In genomic region chr12:113467154-113467513, GRCh38 we compare ENCODE assay signal across 10 cellular contexts. TPM values are rescaled to one million over a fixed set of nuclear protein-coding genes. Genes with fewer than 3 reads are reported as not detected.
A peak's percentile ranks its signal among the peaks of the same experiment; 100 is the strongest.
DNase-seq lines count a peak whose midpoint lies in the region; ATAC-seq, FAIRE-seq and TF ChIP-seq lines count a peak whose summit lies in the region.
"Had no signal": no experiment of that assay in that cellular context is flagged by ENCODE, and none has a peak within 500 bp of the region (broad histone marks: within the 10 kb centered on the region; RNA-seq: fewer than 3 reads in every experiment).

No MANE protein-coding gene starts in this region.

- no peak for DNase-seq in AG09309 (ENCODE audit: low read depth)
- DNase-seq in ecto neural progenitor cell (ENCODE audit: low spot score) = peak; percentile 68
- DNase-seq in naive B cell = no peak
- no peak for DNase-seq in H54 (ENCODE audit: insufficient read length, low spot score)
- DNase-seq in medulla oblongata (ENCODE audit: extremely low spot score) = no peak
- DNase-seq in H4 (ENCODE audit: low spot score) = no peak
- DNase-seq: NCI-H187 had no signal

- no peak for FAIRE-seq in H54 (lab: Jason Lieb, UNC)
- FAIRE-seq: endometrium had no signal

- no peak for TF ChIP-seq CTCF in AG09309 (IDR thresholded peaks at IDR 0.05; ENCODE audit: control insufficient read depth, insufficient read depth, low read depth, low read length, missing control alignments)
- no peak for TF ChIP-seq CTCF in HEK293 (tag by site-specific recombination; IDR thresholded peaks at IDR 0.05)

- H3K4me1 Mint-ChIP-seq in naive B cell = peaks cover 28 to 39% (median 36%) of the 10 kb centered on the region in 3 donors

- H3K27ac ChIP-seq in HEK293 (ENCODE audit: extremely low read depth, low read depth, low read length) = no peak overlapping the region

- no peaks in the 10 kb centered on the region for H3K4me1 ChIP-seq in HEK293 (ENCODE audit: control insufficient read depth, insufficient read depth, low read length)

- no peak for TF ChIP-seq POLR2A in H54 (IDR thresholded peaks at IDR 0.05; ENCODE audit: low read depth, low read length)

- peaks cover 9 to 17% of the 10 kb centered on the region in 2 donors for H3K36me3 Mint-ChIP-seq in naive B cell

- peaks cover 54 to 86% (median 71%) of the 10 kb centered on the region in 3 donors for H3K27me3 Mint-ChIP-seq in naive B cell

- H3K4me3 Mint-ChIP-seq in naive B cell = peak overlapping the region; percentile 37 to 83 (median 77)

- POLR2A ChIA-PET in HEK293 (lab: Yijun Ruan, JAX) = no interaction called here

- no peaks in the 10 kb centered on the region for H3K9me3 ChIP-seq in HEK293 (ENCODE audit: control insufficient read depth, insufficient read depth, low read depth, low read length)

- ATAC-seq in naive B cell (ENCODE audit: low read depth in 2 of 2) (no peak), HG02870 (IDR thresholded peaks at IDR 0.05; ENCODE audit: unreplicated experiment) (no peak)

- no peaks in the 10 kb centered on the region for H3K36me3 ChIP-seq in HEK293 (ENCODE audit: control insufficient read depth in 2 of 2, insufficient read depth in 1 of 2, low read length in 2 of 2)

- H3K9me3 Mint-ChIP-seq in naive B cell = peaks cover 0 to 9% (median 3%) of the 10 kb centered on the region in 7 donors

- CTCF ChIA-PET in HEK293 (lab: Yijun Ruan, JAX) = no interaction called here

- H3K4me3 ChIP-seq in AG09309 (ENCODE audit: control insufficient read depth, low read depth, low read length) (peak overlapping the region; percentile 38), HEK293 (ENCODE audit: low read depth, low read length) (no peak overlapping the region)

- no peak overlapping the region for H3K27ac Mint-ChIP-seq in naive B cell

TF ChIP-seq in HEK293, 187 proteins besides CTCF, POLR2A, EP300 and RAD21:
- peak; percentile 68 for TF ChIP-seq ZNF335 (tag by site-specific recombination; conservative IDR thresholded peaks at IDR 0.05)
- TF ChIP-seq ZNF394 (tag by site-specific recombination; IDR thresholded peaks at IDR 0.05; ENCODE audit: borderline replicate concordance) = no peak
- no peak for TF ChIP-seq HOXD13 (CRISPR knock-in tag; IDR thresholded peaks at IDR 0.05; ENCODE audit: borderline replicate concordance)
- TF ChIP-seq, protein P1, sequence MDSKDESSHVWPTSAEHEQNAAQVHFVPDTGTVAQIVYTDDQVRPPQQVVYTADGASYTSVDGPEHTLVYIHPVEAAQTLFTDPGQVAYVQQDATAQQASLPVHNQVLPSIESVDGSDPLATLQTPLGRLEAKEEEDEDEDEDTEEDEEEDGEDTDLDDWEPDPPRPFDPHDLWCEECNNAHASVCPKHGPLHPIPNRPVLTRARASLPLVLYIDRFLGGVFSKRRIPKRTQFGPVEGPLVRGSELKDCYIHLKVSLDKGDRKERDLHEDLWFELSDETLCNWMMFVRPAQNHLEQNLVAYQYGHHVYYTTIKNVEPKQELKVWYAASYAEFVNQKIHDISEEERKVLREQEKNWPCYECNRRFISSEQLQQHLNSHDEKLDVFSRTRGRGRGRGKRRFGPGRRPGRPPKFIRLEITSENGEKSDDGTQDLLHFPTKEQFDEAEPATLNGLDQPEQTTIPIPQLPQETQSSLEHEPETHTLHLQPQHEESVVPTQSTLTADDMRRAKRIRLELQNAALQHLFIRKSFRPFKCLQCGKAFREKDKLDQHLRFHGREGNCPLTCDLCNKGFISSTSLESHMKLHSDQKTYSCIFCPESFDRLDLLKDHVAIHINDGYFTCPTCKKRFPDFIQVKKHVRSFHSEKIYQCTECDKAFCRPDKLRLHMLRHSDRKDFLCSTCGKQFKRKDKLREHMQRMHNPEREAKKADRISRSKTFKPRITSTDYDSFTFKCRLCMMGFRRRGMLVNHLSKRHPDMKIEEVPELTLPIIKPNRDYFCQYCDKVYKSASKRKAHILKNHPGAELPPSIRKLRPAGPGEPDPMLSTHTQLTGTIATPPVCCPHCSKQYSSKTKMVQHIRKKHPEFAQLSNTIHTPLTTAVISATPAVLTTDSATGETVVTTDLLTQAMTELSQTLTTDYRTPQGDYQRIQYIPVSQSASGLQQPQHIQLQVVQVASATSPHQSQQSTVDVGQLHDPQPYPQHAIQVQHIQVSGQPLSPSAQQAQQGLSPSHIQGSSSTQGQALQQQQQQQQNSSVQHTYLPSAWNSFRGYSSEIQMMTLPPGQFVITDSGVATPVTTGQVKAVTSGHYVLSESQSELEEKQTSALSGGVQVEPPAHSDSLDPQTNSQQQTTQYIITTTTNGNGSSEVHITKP (tag by site-specific recombination; IDR thresholded peaks at IDR 0.05) = peak; percentile 70

RNA-seq across cellular contexts. Expression of gene LHX5, which starts 4.5 kb away (rescaled TPM):
- polyA plus RNA-seq in naive B cell (ENCODE audit: low read depth in 6 of 6) = not detected
- total RNA-seq in H4 (2014; rRNA removed; shearing (Covaris generic)) = not detected in 2 replicates

RNA-seq across cellular contexts. Expression of gene SDSL, which starts 45.0 kb away (rescaled TPM):
- under 1 TPM in 2 of 6 donors, not detected in 4; 0.27 to 0.68 TPM for polyA plus RNA-seq in naive B cell (ENCODE audit: low read depth in 6 of 6)
- 5.0 and 7.6 TPM in 2 replicates for total RNA-seq in H4 (2014; rRNA removed; shearing (Covaris generic))
